ENCODE assay signal across 15 cellular contexts in the genomic region with DNA sequence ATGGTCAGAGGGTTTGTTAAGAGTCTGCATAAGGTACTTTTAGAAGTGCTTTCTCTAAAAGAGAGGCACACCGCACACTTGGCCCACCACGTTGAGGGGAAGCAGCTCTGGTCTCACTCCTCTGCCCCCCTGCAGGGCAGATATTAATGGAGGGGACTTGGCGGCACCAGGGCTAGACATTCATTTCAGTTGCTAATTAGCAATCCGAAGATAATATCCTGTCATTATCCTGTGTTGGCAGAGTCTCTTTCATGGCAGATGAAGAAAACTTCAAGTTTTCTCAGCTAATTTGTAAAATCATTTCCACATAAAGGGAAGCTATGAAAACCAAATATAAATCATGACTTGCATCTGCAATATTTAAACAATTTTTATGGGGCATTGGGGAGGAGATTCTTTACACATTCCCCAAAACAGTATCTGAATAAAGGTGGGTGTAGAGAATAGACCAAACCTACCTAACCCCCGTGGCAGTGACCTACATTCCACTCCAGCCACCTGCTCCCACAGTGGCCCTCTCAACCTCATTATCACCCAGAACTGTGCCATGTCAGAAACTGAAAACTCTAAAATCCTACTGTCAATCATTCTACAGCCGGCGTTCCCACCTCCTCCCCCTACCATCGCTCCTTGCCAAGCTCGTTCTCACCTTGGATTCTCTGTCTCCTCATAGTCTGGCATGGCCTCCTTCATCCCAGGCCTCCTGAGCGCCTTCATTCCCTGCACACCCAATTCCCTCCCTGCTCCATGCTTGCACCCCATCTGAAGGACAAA. TPM values are rescaled to one million over a fixed set of nuclear protein-coding genes. Genes with fewer than 3 reads are reported as not detected.
A peak's percentile ranks its signal among the peaks of the same experiment; 100 is the strongest.
DNase-seq lines count a peak whose midpoint lies in the region; ATAC-seq and TF ChIP-seq lines count a peak whose summit lies in the region.
"Had no signal": no experiment of that assay in that cellular context is flagged by ENCODE, and none has a peak within 500 bp of the region (broad histone marks: within the 10 kb centered on the region; RNA-seq: fewer than 3 reads in every experiment).

No MANE protein-coding gene starts in this region.

- no peaks in the 10 kb centered on the region for H3K9me3 ChIP-seq in A673 (ENCODE audit: low read depth, low read length, poor library complexity, severe bottlenecking)
- H3K9me3 ChIP-seq: BLaER1 treated with 17β-estradiol and CSF1 and Interleukin-3, amounts not matched to agents 10 nM and 100 nM; HAP-1 had no signal

- H3K4me2 ChIP-seq in mesendoderm (ENCODE audit: low read length), result no peak overlapping the region
- H3K4me2 ChIP-seq: BLaER1 treated with 17β-estradiol and CSF1 and Interleukin-3, amounts not matched to agents 10 nM and 100 nM had no signal

- no peak for TF ChIP-seq CTCF in A673 (conservative IDR thresholded peaks at IDR 0.05; ENCODE audit: low read depth, low read length)

- no peak overlapping the region for H3K18ac ChIP-seq in mesendoderm (ENCODE audit: low read length)

- no peak overlapping the region for H4K5ac ChIP-seq in mesendoderm (ENCODE audit: low read length)

- H3K4me1 ChIP-seq in A673 (ENCODE audit: insufficient read depth, low read length, poor library complexity, severe bottlenecking) (peaks cover 29% of the 10 kb centered on the region), mesendoderm (ENCODE audit: control insufficient read depth, low read depth, low read length) (peaks cover 9% of the 10 kb centered on the region)
- H3K4me1 ChIP-seq: BLaER1 treated with 17β-estradiol and CSF1 and Interleukin-3, amounts not matched to agents 10 nM and 100 nM; HAP-1 had no signal

- H2AK5ac ChIP-seq in mesendoderm (ENCODE audit: low read length), result no peak overlapping the region

- POLR2A ChIA-PET in A673 (lab: Charles Lee; ENCODE audit: low non-redundant PET), result no interaction called here

- no peak overlapping the region for H2BK15ac ChIP-seq in mesendoderm (replicated peaks; ENCODE audit: low read depth)

- H3K36me3 ChIP-seq in A673 (ENCODE audit: insufficient read depth, low read length, poor library complexity, severe bottlenecking) (no peaks in the 10 kb centered on the region), mesendoderm (ENCODE audit: control insufficient read depth, insufficient read depth, low read length) (no peaks in the 10 kb centered on the region)
- H3K36me3 ChIP-seq: BLaER1 treated with 17β-estradiol and CSF1 and Interleukin-3, amounts not matched to agents 10 nM and 100 nM; HAP-1 had no signal

- H3K27ac ChIP-seq in A673 (ENCODE audit: low read depth, low read length, poor library complexity, severe bottlenecking) (no peak overlapping the region), mesendoderm (ENCODE audit: low read depth, low read length) (no peak overlapping the region)
- H3K27ac ChIP-seq: BLaER1 treated with 17β-estradiol and CSF1 and Interleukin-3, amounts not matched to agents 10 nM and 100 nM; GM23248 had no signal

- no peak overlapping the region for H3K4ac ChIP-seq in mesendoderm (ENCODE audit: low read depth, low read length)

- no peak overlapping the region for H2BK120ac ChIP-seq in mesendoderm (ENCODE audit: low read depth, low read length)

- no peak overlapping the region for H4K8ac ChIP-seq in mesendoderm (ENCODE audit: low read depth, low read length)

- ATAC-seq in HG03520 (IDR thresholded peaks at IDR 0.05; ENCODE audit: unreplicated experiment) (no peak), HG03175 (IDR thresholded peaks at IDR 0.05; ENCODE audit: unreplicated experiment) (no peak)
- ATAC-seq: HepG2 had no signal

- no peak overlapping the region for H3K4me3 ChIP-seq in A673 (ENCODE audit: low read depth, low read length, poor library complexity, severe bottlenecking)
- H3K4me3 ChIP-seq in mesendoderm (ENCODE audit: low read length), result no peak overlapping the region
- H3K4me3 ChIP-seq: BLaER1 treated with 17β-estradiol and CSF1 and Interleukin-3, amounts not matched to agents 10 nM and 100 nM; GM23248; HAP-1 had no signal

- WGBS in mesendoderm (ENCODE audit: extremely low coverage, insufficient coverage, low lambda C conversion rate), result no CpG with 5 or more reads among the region's 10 CpGs

- CTCF ChIA-PET in A673 (lab: Charles Lee), result no interaction called here

- no peaks in the 10 kb centered on the region for H3K79me2 ChIP-seq in mesendoderm (ENCODE audit: control insufficient read depth, insufficient read depth, low read length)

- BruUV-seq in A673 (replicated peaks; lab: Mats Ljungman, UMichigan), result no TSS peak

- H3K79me1 ChIP-seq in mesendoderm (ENCODE audit: low read length), result no peaks in the 10 kb centered on the region

- intact Hi-C loops in A673 (cut with micrococcal nuclease; ENCODE audit: unreplicated experiment), result no loop called here

- H3K27me3 ChIP-seq in A673 (replicated peaks; ENCODE audit: insufficient read depth, low read depth, low read length, poor library complexity) (no peaks in the 10 kb centered on the region), mesendoderm (ENCODE audit: insufficient read depth, low read length, poor library complexity) (no peaks in the 10 kb centered on the region)
- H3K27me3 ChIP-seq: BLaER1 treated with 17β-estradiol and CSF1 and Interleukin-3, amounts not matched to agents 10 nM and 100 nM had no signal

- no peak overlapping the region for H3K9ac ChIP-seq in mesendoderm (ENCODE audit: low read length)
- H3K9ac ChIP-seq: BLaER1 treated with 17β-estradiol and CSF1 and Interleukin-3, amounts not matched to agents 10 nM and 100 nM; GM23248 had no signal

- no peak overlapping the region for H3K23ac ChIP-seq in mesendoderm (ENCODE audit: low read length)

- DNase-seq in A673 (ENCODE audit: low spot score), result peak; percentile 48
- peak; percentile 58 for DNase-seq in NCI-H1105 treated with DMSO at 0.1 percent for 48 hours (lab: John Stamatoyannopoulos, UW)
- DNase-seq in cerebellar cortex (ENCODE audit: low spot score), result peak; percentile 65
- DNase-seq in mesendoderm, result peak; percentile 30
- DNase-seq in H4 (ENCODE audit: low spot score), result no peak
- DNase-seq: 8988T; ACHN; CD4-positive, CD25-positive, alpha-beta regulatory T cell; DMS53; GM23248 had no signal

- peak overlapping the region; percentile 17 for H3K56ac ChIP-seq in mesendoderm (ENCODE audit: low read length)

- peak overlapping the region; percentile 27 for H2BK5ac ChIP-seq in mesendoderm (ENCODE audit: low read length)

RNA-seq across cellular contexts. Expression of a gene that starts 54.1 kb away (rescaled TPM):
- 17.1 and 27.3 TPM in 2 replicates for total RNA-seq in A673 (2021)
- 10.7 TPM for polyA plus RNA-seq in mesendoderm (2013, experiment 1 of 2)
- 10.8 TPM for polyA plus RNA-seq in mesendoderm (2013, experiment 2 of 2)
- total RNA-seq in H4 (2014; rRNA removed; shearing (Covaris generic)), result 161 and 166 TPM in 2 replicates
